4 cellular contexts compared by ENCODE assay signal in the genomic region with DNA sequence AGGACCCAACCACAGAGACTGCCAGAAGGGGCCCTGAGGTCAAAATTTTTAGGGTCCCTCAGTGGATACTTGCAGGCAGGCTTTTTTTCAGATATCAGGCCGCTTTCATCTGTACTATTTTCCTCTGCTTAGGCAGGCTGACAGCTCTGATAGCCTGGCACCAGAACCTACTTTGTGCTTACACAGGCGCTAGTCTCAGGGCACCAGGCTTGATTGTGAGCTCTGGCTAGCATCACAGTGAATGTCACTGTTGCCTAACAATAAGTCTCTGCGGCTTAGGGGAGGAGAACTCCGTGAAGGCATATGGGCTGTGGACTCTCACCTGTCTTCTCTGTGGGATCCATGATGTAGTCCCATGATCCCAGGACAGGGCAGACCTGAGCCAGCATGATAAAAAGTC.
"Had no signal": no experiment of that assay in that cellular context is flagged by ENCODE, and none has a peak within 500 bp of the region (broad histone marks: within the 10 kb centered on the region; RNA-seq: fewer than 3 reads in every experiment).

No MANE protein-coding gene starts in this region.

- H3K27ac ChIP-seq: HL-60 had no signal

- DNase-seq: IMR-90 had no signal

- H3K4me3 ChIP-seq: K562 had no signal

- ATAC-seq: HepG2, K562 had no signal
